In genomic region chr5:141529002-141529401, GRCh38 we compare ENCODE assay signal across 9 cellular contexts. TPM values are rescaled to one million over a fixed set of nuclear protein-coding genes. Genes with fewer than 3 reads are reported as not detected.
DNase-seq lines count a peak whose midpoint lies in the region; TF ChIP-seq lines count a peak whose summit lies in the region.
"Had no signal": no experiment of that assay in that cellular context is flagged by ENCODE, and none has a peak within 500 bp of the region (broad histone marks: within the 10 kb centered on the region; RNA-seq: fewer than 3 reads in every experiment).

No MANE protein-coding gene starts in this region.

- WGBS in hepatocyte (ENCODE audit: low lambda C conversion rate, missing lambda C conversion rate): 69% methylated on average over 5 of the region's 5 CpGs
- WGBS in urinary bladder: 37% methylated on average over 5 of the region's 5 CpGs

- no peaks in the 10 kb centered on the region for H3K9me3 Mint-ChIP-seq in activated naive CD8-positive, alpha-beta T cell (ENCODE audit: low read depth)
- H3K9me3 Mint-ChIP-seq in activated naive CD8-positive, alpha-beta T cell treated with anti-CD3 and anti-CD28 coated beads for 36 hours: no peaks in the 10 kb centered on the region

- H3K4me3 ChIP-seq in SU-DHL-6 (ENCODE audit: insufficient read depth, low read length, poor library complexity, severe bottlenecking) (peak overlapping the region; percentile 57), hepatocyte (no peak overlapping the region), urinary bladder (ENCODE audit: low read depth, low read length) (no peak overlapping the region)

- H3K27ac ChIP-seq in SU-DHL-6 (ENCODE audit: low read depth, low read length) (peak overlapping the region; percentile 99), hepatocyte (peak overlapping the region; percentile 77), urinary bladder (ENCODE audit: low read depth) (peak overlapping the region; percentile 44)

- H3K9me3 ChIP-seq in SU-DHL-6 (ENCODE audit: insufficient read depth, low read length) (no peaks in the 10 kb centered on the region), hepatocyte (ENCODE audit: low read depth) (no peaks in the 10 kb centered on the region)
- H3K9me3 ChIP-seq: BE2C had no signal

- H3K4me2 ChIP-seq in SU-DHL-6 (ENCODE audit: low read depth, low read length, poor library complexity, severe bottlenecking) (peak overlapping the region; percentile 94), hepatocyte (no peak overlapping the region)

- H3K4me1 ChIP-seq in hepatocyte (ENCODE audit: insufficient read depth): peaks cover 34% of the 10 kb centered on the region
- H3K4me1 ChIP-seq in urinary bladder (ENCODE audit: insufficient read depth): no peaks in the 10 kb centered on the region

- H3K9me2 ChIP-seq in SU-DHL-6 (replicated peaks; ENCODE audit: insufficient read depth, low read length) (no peaks in the 10 kb centered on the region), hepatocyte (replicated peaks; ENCODE audit: insufficient read depth) (no peaks in the 10 kb centered on the region)

- DNase-seq in activated naive CD8-positive, alpha-beta T cell treated with anti-CD3 and anti-CD28 coated beads for 36 hours: no peak
- peak; percentile 42 for DNase-seq in hepatocyte (ENCODE audit: low spot score)
- DNase-seq in NCI-H82 (lab: John Stamatoyannopoulos, UW): no peak
- DNase-seq in NCI-H748 treated with DMSO at 0.1 percent for 48 hours (lab: John Stamatoyannopoulos, UW): no peak
- no peak for DNase-seq in NCI-H1417 (lab: John Stamatoyannopoulos, UW)
- DNase-seq: BE2C had no signal

- H3K27me3 ChIP-seq in SU-DHL-6 (ENCODE audit: low read length): no peaks in the 10 kb centered on the region
- H3K27me3 ChIP-seq in hepatocyte: no peaks in the 10 kb centered on the region
- H3K27me3 ChIP-seq: BE2C had no signal

- H3K4me1 Mint-ChIP-seq in activated naive CD8-positive, alpha-beta T cell (ENCODE audit: low read depth): peaks cover 15% of the 10 kb centered on the region
- H3K4me1 Mint-ChIP-seq in activated naive CD8-positive, alpha-beta T cell treated with anti-CD3 and anti-CD28 coated beads for 36 hours: peaks cover 11% of the 10 kb centered on the region

- peak overlapping the region; percentile 2 for H3K27ac Mint-ChIP-seq in activated naive CD8-positive, alpha-beta T cell
- H3K27ac Mint-ChIP-seq in activated naive CD8-positive, alpha-beta T cell treated with anti-CD3 and anti-CD28 coated beads for 36 hours: no peak overlapping the region

- H3K36me3 Mint-ChIP-seq in activated naive CD8-positive, alpha-beta T cell: peaks cover 4% of the 10 kb centered on the region
- peaks cover 22% of the 10 kb centered on the region for H3K36me3 Mint-ChIP-seq in activated naive CD8-positive, alpha-beta T cell treated with anti-CD3 and anti-CD28 coated beads for 36 hours

- H3F3A ChIP-seq in SU-DHL-6 (ENCODE audit: insufficient read depth): peaks cover 78% of the 10 kb centered on the region

- H3K36me3 ChIP-seq in SU-DHL-6 (ENCODE audit: low read length) (peaks cover 28% of the 10 kb centered on the region), hepatocyte (replicated peaks; ENCODE audit: insufficient read depth, low read depth) (no peaks in the 10 kb centered on the region), urinary bladder (ENCODE audit: insufficient read depth) (no peaks in the 10 kb centered on the region)

- peak overlapping the region; percentile 86 for H3K9ac ChIP-seq in SU-DHL-6 (ENCODE audit: low read length)

- no peak overlapping the region for H3K4me3 Mint-ChIP-seq in activated naive CD8-positive, alpha-beta T cell
- H3K4me3 Mint-ChIP-seq in activated naive CD8-positive, alpha-beta T cell treated with anti-CD3 and anti-CD28 coated beads for 36 hours: no peak overlapping the region

- H3K79me2 ChIP-seq in SU-DHL-6 (ENCODE audit: insufficient read depth, low read length) (peaks cover 47% of the 10 kb centered on the region), hepatocyte (no peaks in the 10 kb centered on the region)

- TF ChIP-seq CTCF in SU-DHL-6 (IDR thresholded peaks at IDR 0.05; ENCODE audit: insufficient read depth, low read length, poor library complexity, severe bottlenecking): no peak
- no peak for TF ChIP-seq CTCF in hepatocyte (IDR thresholded peaks at IDR 0.05; ENCODE audit: poor library complexity)

- H4K20me1 ChIP-seq in SU-DHL-6 (ENCODE audit: low read depth, low read length): no peaks in the 10 kb centered on the region
- no peaks in the 10 kb centered on the region for H4K20me1 ChIP-seq in hepatocyte (ENCODE audit: insufficient read depth, poor library complexity, severe bottlenecking)

- H2AFZ ChIP-seq in SU-DHL-6 (ENCODE audit: low read depth, low read length, severe bottlenecking): no peak overlapping the region
- H2AFZ ChIP-seq in hepatocyte: no peak overlapping the region

- no peaks in the 10 kb centered on the region for H3K27me3 Mint-ChIP-seq in activated naive CD8-positive, alpha-beta T cell
- H3K27me3 Mint-ChIP-seq in activated naive CD8-positive, alpha-beta T cell treated with anti-CD3 and anti-CD28 coated beads for 36 hours: no peaks in the 10 kb centered on the region

RNA-seq across cellular contexts. Expression of gene PCDHGC5, which starts 40.1 kb away (rescaled TPM):
- not detected for total RNA-seq in activated naive CD8-positive, alpha-beta T cell treated with anti-CD3 and anti-CD28 coated beads for 36 hours
- total RNA-seq in hepatocyte: 0.92 and 1.1 TPM in 2 replicates
- 0.16 TPM in 1 of 2 replicates, not detected in the other for polyA plus RNA-seq in hepatocyte
- total RNA-seq in urinary bladder: 3.7 TPM
- 0.29 TPM for polyA plus RNA-seq in urinary bladder

RNA-seq across cellular contexts. Expression of gene PCDHGC4, which starts 44.2 kb away (rescaled TPM):
- total RNA-seq in activated naive CD8-positive, alpha-beta T cell treated with anti-CD3 and anti-CD28 coated beads for 36 hours: not detected
- total RNA-seq in hepatocyte (0.44 and 1.5 TPM in 2 replicates), urinary bladder (6.8 TPM)
- polyA plus RNA-seq in hepatocyte (0.15 and 0.35 TPM in 2 replicates), urinary bladder (0.23 TPM)

RNA-seq across cellular contexts. Expression of gene PCDHGC3, which starts 53.2 kb away (rescaled TPM):
- total RNA-seq in activated naive CD8-positive, alpha-beta T cell treated with anti-CD3 and anti-CD28 coated beads for 36 hours: under 1 TPM in 1 of 2 experiments, not detected in 1; 0.33 TPM
- total RNA-seq in hepatocyte (16.9 and 18.9 TPM in 2 replicates), urinary bladder (62.8 TPM)
- polyA plus RNA-seq in hepatocyte (35.8 and 40.8 TPM in 2 replicates), urinary bladder (101 TPM)

Comparison
In these comparisons a context has a peak if more than half of its experiments do, and no peak if none do; other contexts are left out.
1. H3K27ac ChIP-seq: peak in every context shown above with its lines; median percentile 99 in SU-DHL-6; 77 in hepatocyte; 44 in urinary bladder.
2. RNA of gene PCDHGC3, which starts 53.2 kb away (total RNA-seq): 62.8 TPM in urinary bladder (single experiment) and 16.9 to 18.9 TPM in hepatocyte; 0.33 TPM in activated naive CD8-positive, alpha-beta T cell treated with anti-CD3 and anti-CD28 coated beads for 36 hours; every median in the first group is over 10 times any median in the second.